ENCODE assay signal across 18 cellular contexts in genomic region chr2:54387592-54387991, GRCh38.
A peak's percentile ranks its signal among the peaks of the same experiment; 100 is the strongest.
DNase-seq lines count a peak whose midpoint lies in the region; ATAC-seq and TF ChIP-seq lines count a peak whose summit lies in the region.
"Had no signal": no experiment of that assay in that cellular context is flagged by ENCODE, and none has a peak within 500 bp of the region (broad histone marks: within the 10 kb centered on the region; RNA-seq: fewer than 3 reads in every experiment).

No MANE protein-coding gene starts in this region.

- no peak for TF ChIP-seq POLR2A in heart left ventricle (IDR thresholded peaks at IDR 0.05)

- DNase-seq in SJSA1 (ENCODE audit: low read depth in 1 of 2, low spot score in 2 of 2) (no peak), heart left ventricle (no peak), upper lobe of right lung (no peak), foreskin fibroblast (no peak)
- DNase-seq: activated CD4-positive, alpha-beta T cell treated with anti-CD3 and anti-CD28 coated beads, Interleukin-2, amount 10 ng/mL, durations not matched to agents 7 days and 5 days; activated naive CD4-positive, alpha-beta T cell; anterior cingulate cortex; cortex of kidney; NCI-H2029; posterior cingulate gyrus; stimulated activated CD4-positive, alpha-beta T cell treated with anti-CD3 and anti-CD28 coated beads, Interleukin-15, amount 100 ng/mL, for 24 hours; stimulated activated naive CD8-positive, alpha-beta T cell treated with anti-CD3 and anti-CD28 coated beads, Interleukin-15, Interleukin-2, amounts not matched to agents 100 U/mL and 50 U/mL, for 24 hours had no signal

- 51 to 56% (median 55%) methylated on average over 1 of the region's 1 CpG for WGBS in heart left ventricle, 4 donors

- TF ChIP-seq CTCF in heart left ventricle (IDR thresholded peaks at IDR 0.05) (no peak), parathyroid adenoma (IDR thresholded peaks at IDR 0.05) (no peak), upper lobe of right lung (IDR thresholded peaks at IDR 0.05) (no peak), foreskin fibroblast (IDR thresholded peaks at IDR 0.05; ENCODE audit: low read depth, low read length) (no peak)

- intact Hi-C loops in heart left ventricle (cut with DNase I): no loop called here
- intact Hi-C loops in upper lobe of right lung (cut with DNase I): no loop called here

- no peak overlapping the region for H3K4me2 ChIP-seq in parathyroid adenoma (ENCODE audit: low read length)
- H3K4me2 ChIP-seq: hepatocyte had no signal

- no peaks in the 10 kb centered on the region for H3K36me3 ChIP-seq in SJSA1
- H3K36me3 ChIP-seq in heart left ventricle: no peaks in the 10 kb centered on the region
- no peaks in the 10 kb centered on the region for H3K36me3 ChIP-seq in parathyroid adenoma (ENCODE audit: control insufficient read depth, insufficient read depth, low read length)
- H3K36me3 ChIP-seq in upper lobe of right lung: no peaks in the 10 kb centered on the region
- H3K36me3 ChIP-seq: BLaER1 had no signal

- peak overlapping the region; percentile 33; the same call in 1 of the 2 replicates for H3K27ac ChIP-seq in SJSA1
- peak overlapping the region; percentile 38 to 92 (median 86) for H3K27ac ChIP-seq in heart left ventricle
- peak overlapping the region; percentile 14 for H3K27ac ChIP-seq in parathyroid adenoma
- H3K27ac ChIP-seq in upper lobe of right lung: peak overlapping the region; percentile 48
- H3K27ac ChIP-seq: BLaER1, hepatocyte had no signal

- H3K9ac ChIP-seq in parathyroid adenoma: no peak overlapping the region
- H3K9ac ChIP-seq: BLaER1 had no signal

- H3K27me3 ChIP-seq in SJSA1 (replicated peaks) (no peaks in the 10 kb centered on the region), heart left ventricle (no peaks in the 10 kb centered on the region), parathyroid adenoma (ENCODE audit: control insufficient read depth, insufficient read depth, low read length) (no peaks in the 10 kb centered on the region), upper lobe of right lung (no peaks in the 10 kb centered on the region)
- H3K27me3 ChIP-seq: BLaER1, hepatocyte had no signal

- peak in 3 of 4 donors; percentile 19 to 45 (median 21) for ATAC-seq in heart left ventricle
- peak; percentile 27 for ATAC-seq in upper lobe of right lung
- no peak for ATAC-seq in HG03354 (IDR thresholded peaks at IDR 0.05; ENCODE audit: poor library complexity, severe bottlenecking, unreplicated experiment)
- no peak for ATAC-seq in HG02610 (IDR thresholded peaks at IDR 0.05; ENCODE audit: unreplicated experiment)
- ATAC-seq: HCT116; stimulated activated naive CD8-positive, alpha-beta T cell treated with anti-CD3 and anti-CD28 coated beads, Interleukin-15, Interleukin-2, amounts not matched to agents 100 U/mL and 50 U/mL, for 24 hours had no signal

- H3K4me3 ChIP-seq in SJSA1 (no peak overlapping the region), heart left ventricle (no peak overlapping the region), parathyroid adenoma (ENCODE audit: low read depth, low read length) (no peak overlapping the region), upper lobe of right lung (no peak overlapping the region), foreskin fibroblast (ENCODE audit: low read depth in 1 of 2, low read length in 2 of 2) (no peak overlapping the region)
- H3K4me3 ChIP-seq: BLaER1, hepatocyte had no signal

- H3K79me2 ChIP-seq in parathyroid adenoma: no peaks in the 10 kb centered on the region
- H3K79me2 ChIP-seq: hepatocyte had no signal

- H2AFZ ChIP-seq in parathyroid adenoma: no peak overlapping the region
- H2AFZ ChIP-seq: hepatocyte had no signal

- H3K9me3 ChIP-seq in SJSA1 (replicated peaks) (no peaks in the 10 kb centered on the region), heart left ventricle (no peaks in the 10 kb centered on the region), parathyroid adenoma (ENCODE audit: control insufficient read depth, low read length) (no peaks in the 10 kb centered on the region), upper lobe of right lung (no peaks in the 10 kb centered on the region)
- H3K9me3 ChIP-seq: BLaER1 had no signal

- H3K4me1 ChIP-seq in SJSA1 (replicated peaks) (peaks cover 18% of the 10 kb centered on the region), heart left ventricle (peaks cover 0 to 63% (median 32%) of the 10 kb centered on the region in 12 donors), parathyroid adenoma (no peaks in the 10 kb centered on the region), upper lobe of right lung (peaks cover 12% of the 10 kb centered on the region)

Comparison
In these comparisons a context has a peak if more than half of its experiments do, and no peak if none do; other contexts are left out.
1. H3K27ac ChIP-seq: peak in every context shown above with its lines; median percentile 86 in heart left ventricle; 48 in upper lobe of right lung; 33 in SJSA1; 14 in parathyroid adenoma.
2. ATAC-seq: peak in heart left ventricle (3 of 4) and upper lobe of right lung (single experiment); none in HG03354 (single experiment) and HG02610 (single experiment).